Comparison of ENCODE assay signal across 20 cellular contexts in the genomic region with DNA sequence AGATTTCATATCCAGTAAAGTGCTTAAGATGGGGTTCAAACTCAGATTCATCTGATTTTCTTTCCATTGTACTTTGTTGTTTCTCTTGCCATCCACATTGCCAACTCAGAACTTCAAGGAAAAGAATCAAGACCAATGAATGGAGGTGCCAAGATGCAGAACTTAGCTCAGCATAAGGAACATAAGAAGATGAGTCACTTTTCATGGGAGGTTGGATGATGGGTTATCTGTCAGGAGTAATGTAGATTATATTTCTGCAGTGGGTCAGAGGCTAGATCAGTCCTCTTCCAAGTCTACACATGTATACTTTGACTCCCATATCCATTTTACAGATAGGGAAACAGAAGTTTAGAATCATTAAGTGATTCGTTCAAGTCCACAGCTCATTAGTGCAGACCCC. TPM values are rescaled to one million over a fixed set of nuclear protein-coding genes. Genes with fewer than 3 reads are reported as not detected.
DNase-seq lines count a peak whose midpoint lies in the region; ATAC-seq, FAIRE-seq and TF ChIP-seq lines count a peak whose summit lies in the region.
"Had no signal": no experiment of that assay in that cellular context is flagged by ENCODE, and none has a peak within 500 bp of the region (broad histone marks: within the 10 kb centered on the region; RNA-seq: fewer than 3 reads in every experiment).

No MANE protein-coding gene starts in this region.

- in situ Hi-C loops in K562 (cut with MboI): no loop called here

- no TSS peak for BruUV-seq in K562 (replicated peaks; lab: Mats Ljungman, UMichigan)

- peaks cover 2% of the 10 kb centered on the region; the same call in 1 of the 2 replicates for H3K27me3 Mint-ChIP-seq in HFFc6 (ENCODE audit: insufficient read depth)
- H3K27me3 Mint-ChIP-seq in neural progenitor cell (ENCODE audit: insufficient read depth, low read depth): no peaks in the 10 kb centered on the region

- ATAC-seq in K562 (no peak), thoracic aorta (ENCODE audit: insufficient number of reproducible peaks, low FRiP score, low read depth) (no peak), HG03175 (IDR thresholded peaks at IDR 0.05; ENCODE audit: unreplicated experiment) (no peak)

- H4K91ac ChIP-seq in mesenchymal stem cell (ENCODE audit: low read length): no peak overlapping the region

- H3K18ac ChIP-seq in mesenchymal stem cell (ENCODE audit: low read depth in 1 of 2, low read length in 2 of 2): no peak overlapping the region

- H3K36me3 ChIP-seq in K562 (ENCODE audit: control insufficient read depth, insufficient read depth, low read length) (no peaks in the 10 kb centered on the region), thoracic aorta (no peaks in the 10 kb centered on the region), neural progenitor cell (no peaks in the 10 kb centered on the region), mesenchymal stem cell (ENCODE audit: control insufficient read depth in 1 of 2, insufficient read depth in 2 of 2, low read depth in 1 of 2, low read length in 2 of 2) (no peaks in the 10 kb centered on the region), thyroid gland (no peaks in the 10 kb centered on the region)

- peaks cover 67% of the 10 kb centered on the region for H3K4me1 Mint-ChIP-seq in HFFc6 (ENCODE audit: low read depth)
- H3K4me1 Mint-ChIP-seq in neural progenitor cell: peaks cover 10% of the 10 kb centered on the region

- H3K9ac ChIP-seq in K562 (ENCODE audit: insufficient read depth in 1 of 2, low read depth in 2 of 2, low read length in 2 of 2) (no peak overlapping the region), neural progenitor cell (no peak overlapping the region), mesenchymal stem cell (ENCODE audit: low read length) (no peak overlapping the region)

- POLR2A ChIA-PET in K562 (lab: Yijun Ruan, JAX): interaction anchor here (1.0 kb wide), 1 partner anchor 12 kb away, joined by 3 read pairs; no protein-coding TSS in a partner anchor

- no peak overlapping the region for H2BK15ac ChIP-seq in mesenchymal stem cell (ENCODE audit: low read depth, poor library complexity, severe bottlenecking)

- no peak for FAIRE-seq in K562 (lab: Jason Lieb, UNC)

- H2AFZ ChIP-seq in K562 (ENCODE audit: low read depth, low read length): 0 out of 2 replicates have a peak overlapping the region, but pooled peaks have one; percentile 37
- no peak overlapping the region for H2AFZ ChIP-seq in neural progenitor cell (replicated peaks)
- no peak overlapping the region for H2AFZ ChIP-seq in mesenchymal stem cell (ENCODE audit: low read depth, low read length)

- no peak overlapping the region for H3K4me3 ChIP-seq in K562
- H3K4me3 ChIP-seq in thoracic aorta: no peak overlapping the region
- H3K4me3 ChIP-seq in neural progenitor cell: no peak overlapping the region
- no peak overlapping the region for H3K4me3 ChIP-seq in mesenchymal stem cell (ENCODE audit: insufficient read depth in 1 of 2, low read depth in 1 of 2, low read length in 2 of 2)
- H3K4me3 ChIP-seq in thyroid gland (replicated peaks in 1 of 3): no peak overlapping the region

- H3K9me3 ChIP-seq in K562 (replicated peaks; ENCODE audit: control insufficient read depth, insufficient read depth, low read depth, low read length): no peaks in the 10 kb centered on the region
- no peaks in the 10 kb centered on the region for H3K9me3 ChIP-seq in thoracic aorta
- no peaks in the 10 kb centered on the region for H3K9me3 ChIP-seq in neural progenitor cell (ENCODE audit: low read depth)
- H3K9me3 ChIP-seq in mesenchymal stem cell (ENCODE audit: control insufficient read depth, low read length): no peaks in the 10 kb centered on the region
- no peaks in the 10 kb centered on the region for H3K9me3 ChIP-seq in thyroid gland

- H3K79me2 ChIP-seq in K562 (ENCODE audit: control insufficient read depth, insufficient read depth, low read length) (no peaks in the 10 kb centered on the region), neural progenitor cell (ENCODE audit: low read depth) (no peaks in the 10 kb centered on the region)

- H3K27ac Mint-ChIP-seq in HFFc6: peak overlapping the region; percentile 66; the same call in 1 of the 2 replicates
- H3K27ac Mint-ChIP-seq in neural progenitor cell: no peak overlapping the region
- H3K27ac Mint-ChIP-seq: H9 had no signal

- no peak overlapping the region for H2AK5ac ChIP-seq in mesenchymal stem cell (ENCODE audit: low read length, severe bottlenecking)

- TF ChIP-seq EP300 in K562 (IDR thresholded peaks at IDR 0.05; ENCODE audit: low read length): no peak

- no peak for DNase-seq in HFFc6
- DNase-seq in K562 (ENCODE audit: extremely low read depth in 1 of 4, low spot score in 3 of 4): no peak
- peak; percentile 36 for DNase-seq in iris pigment epithelial cell (ENCODE audit: low read depth)
- no peak for DNase-seq in thoracic aorta (ENCODE audit: low spot score)
- no peak for DNase-seq in neural progenitor cell (ENCODE audit: low spot score)
- DNase-seq in mesenchymal stem cell: no peak
- DNase-seq in thyroid gland: no peak
- DNase-seq: ACHN, C1 segment of cervical spinal cord, DMS79, H9, Karpas-422, NCI-H1436 treated with DMSO at 0.1 percent for 48 hours, NCI-H2029 treated with DMSO at 0.1 percent for 48 hours, NCI-H510A, NCI-H774, RPMI8226, SHP77 treated with DMSO at 0.1 percent for 48 hours had no signal

- TF ChIP-seq POLR2A in K562 (conservative IDR thresholded peaks at IDR 0.05): no peak
- no peak for TF ChIP-seq POLR2A in thyroid gland (IDR thresholded peaks at IDR 0.05)

- CTCF ChIA-PET in K562 (lab: Yijun Ruan, JAX; ENCODE audit: low intra/inter-chr PET ratio): no interaction called here

- intact Hi-C loops in K562 (cut with micrococcal nuclease): no loop called here
- intact Hi-C loops in thyroid gland (cut with DNase I): no loop called here

- 14% methylated on average over 1 of the region's 1 CpG for WGBS in K562 (ENCODE audit: insufficient coverage, low coverage, missing lambda C conversion rate)
- 100% methylated on average over 1 of the region's 1 CpG for WGBS in mesenchymal stem cell
- 97 to 100% methylated on average over 1 of the region's 1 CpG for WGBS in thyroid gland, 2 donors

- no peaks in the 10 kb centered on the region for H3F3A ChIP-seq in neural progenitor cell (ENCODE audit: low read depth)

- no peaks in the 10 kb centered on the region for H3K9me1 ChIP-seq in K562 (ENCODE audit: control insufficient read depth, insufficient read depth, low read length)

- TF ChIP-seq CTCF in HFFc6 (IDR thresholded peaks at IDR 0.05) (no peak), K562 (IDR thresholded peaks at IDR 0.05 in 2 of 3, conservative IDR thresholded peaks at IDR 0.05 in 1 of 3; ENCODE audit: insufficient read depth in 2 of 3, low read depth in 1 of 3, low read length in 3 of 3) (no peak), thoracic aorta (IDR thresholded peaks at IDR 0.05) (no peak), neural progenitor cell (IDR thresholded peaks at IDR 0.05) (no peak), thyroid gland (IDR thresholded peaks at IDR 0.05) (no peak)

- no peak overlapping the region for H2BK12ac ChIP-seq in mesenchymal stem cell (ENCODE audit: low read length in 2 of 2)

- H4K20me1 ChIP-seq in K562 (replicated peaks; ENCODE audit: control insufficient read depth, insufficient read depth, low read length): no peaks in the 10 kb centered on the region
- H4K20me1 ChIP-seq in neural progenitor cell (ENCODE audit: low read depth): no peaks in the 10 kb centered on the region

- H3K9me3 Mint-ChIP-seq in HFFc6: no peaks in the 10 kb centered on the region
- no peaks in the 10 kb centered on the region for H3K9me3 Mint-ChIP-seq in neural progenitor cell
- H3K9me3 Mint-ChIP-seq: H9 had no signal

- no peak overlapping the region for H3K23ac ChIP-seq in mesenchymal stem cell (ENCODE audit: low read length in 2 of 2)

- H3K27ac ChIP-seq in K562 (ENCODE audit: extremely low read depth, low read depth, low read length) (no peak overlapping the region), thoracic aorta (peak overlapping the region; percentile 53 to 73), neural progenitor cell (no peak overlapping the region), mesenchymal stem cell (ENCODE audit: low read length, poor library complexity, severe bottlenecking) (no peak overlapping the region), thyroid gland (no peak overlapping the region)
- H3K27ac ChIP-seq: HL-60 had no signal

- H3K27me3 ChIP-seq in K562 (ENCODE audit: control insufficient read depth in 2 of 2, insufficient read depth in 2 of 2, low read length in 2 of 2) (no peaks in the 10 kb centered on the region), thoracic aorta (replicated peaks; ENCODE audit: insufficient read depth) (no peaks in the 10 kb centered on the region), neural progenitor cell (no peaks in the 10 kb centered on the region), mesenchymal stem cell (ENCODE audit: control insufficient read depth in 1 of 2, insufficient read depth in 1 of 2, low read length in 2 of 2) (no peaks in the 10 kb centered on the region), thyroid gland (no peaks in the 10 kb centered on the region)

- H3K4me2 ChIP-seq in K562 (ENCODE audit: insufficient read depth, low read length): no peak overlapping the region
- H3K4me2 ChIP-seq in neural progenitor cell: no peak overlapping the region
- H3K4me2 ChIP-seq in mesenchymal stem cell (ENCODE audit: low read length, poor library complexity, severe bottlenecking): no peak overlapping the region

- H3K79me1 ChIP-seq in mesenchymal stem cell (replicated peaks; ENCODE audit: low read length, poor library complexity, severe bottlenecking): no peaks in the 10 kb centered on the region

- H2BK5ac ChIP-seq in mesenchymal stem cell (ENCODE audit: low read depth, low read length, poor library complexity, severe bottlenecking): no peak overlapping the region

- no peak overlapping the region for H3K4ac ChIP-seq in mesenchymal stem cell (ENCODE audit: low read depth in 1 of 2, low read length in 2 of 2)

- H3K4me1 ChIP-seq in K562 (replicated peaks in 1 of 2; ENCODE audit: control insufficient read depth in 2 of 2, insufficient read depth in 2 of 2, low read length in 2 of 2) (peaks cover 5 to 33% of the 10 kb centered on the region in 2 experiments; a peak in 3 of 5 replicates), thoracic aorta (ENCODE audit: control insufficient read depth in 1 of 2, low read depth in 2 of 2) (peaks cover 0 to 31% of the 10 kb centered on the region in 2 donors), neural progenitor cell (peaks cover 8% of the 10 kb centered on the region), mesenchymal stem cell (ENCODE audit: control insufficient read depth, insufficient read depth, low read depth, low read length) (no peaks in the 10 kb centered on the region), thyroid gland (peaks cover 11 to 17% of the 10 kb centered on the region in 2 donors)

- H3K36me3 Mint-ChIP-seq in HFFc6 (ENCODE audit: low read depth) (no peaks in the 10 kb centered on the region), neural progenitor cell (no peaks in the 10 kb centered on the region)

- H4K8ac ChIP-seq in mesenchymal stem cell (ENCODE audit: low read length): no peak overlapping the region

- peak overlapping the region; percentile 26 for H3K4me3 Mint-ChIP-seq in HFFc6
- no peak overlapping the region for H3K4me3 Mint-ChIP-seq in neural progenitor cell
- H3K4me3 Mint-ChIP-seq: H9 had no signal

- TF ChIP-seq RAD21 in K562 (CRISPR knock-in tag; conservative IDR thresholded peaks at IDR 0.05 in 1 of 2, IDR thresholded peaks at IDR 0.05 in 1 of 2): no peak

- no peak overlapping the region for H2BK120ac ChIP-seq in mesenchymal stem cell (ENCODE audit: low read depth, low read length)

- no peak overlapping the region for H3K14ac ChIP-seq in mesenchymal stem cell (ENCODE audit: low read length in 2 of 2)

RNA-seq across cellular contexts. Expression of gene ADD3, which starts 14.2 kb away (rescaled TPM):
- total RNA-seq in HFFc6 (2021; fragmentation: NEBNext Ultra II Directional; extraction: Animal tissue kit (Norgen Biotek cat#: 25700)): 10 to 100 TPM; 46.4 to 57.4 (median 51.5) TPM
- 118 and 251 TPM in 2 replicates for total RNA-seq in K562 (2011; cell fraction: chromatin; rRNA removed; ENCODE audit: low replicate concordance)
- total RNA-seq in K562 (2011; cell fraction: nucleolus; rRNA removed): 39.9 and 58.7 TPM in 2 replicates
- total RNA-seq in K562 (2011; cell fraction: nucleoplasm; rRNA removed): 91.3 and 97.2 TPM in 2 replicates
- 24.7 and 25.4 TPM in 2 replicates for total RNA-seq in K562 (2014; rRNA removed)
- total RNA-seq in K562 (2014; rRNA removed; fragmentation: Illumina TruSeq; extraction: Trizol): 44.9 and 52.7 TPM in 2 replicates
- 42.6 and 46.0 TPM in 2 replicates for total RNA-seq in K562 (2015; rRNA removed; fragmentation: Illumina TruSeq; extraction: Trizol)
- total RNA-seq in K562 (2021): 31.7 and 32.3 TPM in 2 replicates
- polyA plus RNA-seq in K562 (2011; rRNA removed): 98.7 and 125 TPM in 2 replicates
- polyA plus RNA-seq in K562 (2011; cell fraction: cytosol; rRNA removed): 17.4 and 51.0 TPM in 2 replicates
- 70.6 and 117 TPM in 2 replicates for polyA plus RNA-seq in K562 (2011; cell fraction: nucleus; rRNA removed)
- 36.4 and 43.2 TPM in 2 replicates for polyA plus RNA-seq in K562 (2012)
- 53.4 and 95.6 TPM in 2 replicates for polyA plus RNA-seq in K562 (2014; fragmentation: Illumina TruSeq; extraction: Trizol)
- 10 to 100 TPM; 13.2 to 15.1 TPM for polyA plus RNA-seq in K562 (2014; fragmentation: Nextera tagmentation; extraction: Ambion mirVana)
- polyA plus RNA-seq in K562 (2014; rRNA removed): 25.1 and 31.7 TPM in 2 replicates
- 153 TPM in 2 replicates for polyA minus RNA-seq in K562 (2011; rRNA and poly(A)+ RNA removed)
- polyA minus RNA-seq in K562 (2011; cell fraction: cytosol; rRNA and poly(A)+ RNA removed): 28.1 and 63.8 TPM in 2 replicates
- polyA minus RNA-seq in K562 (2011; cell fraction: nucleus; rRNA and poly(A)+ RNA removed): 40.8 and 87.7 TPM in 2 replicates
- 100 to 1,000 TPM in 1 of 2 donors, 10 to 100 TPM in 1; 91.1 to 659 TPM for total RNA-seq in thoracic aorta
- total RNA-seq in neural progenitor cell (ENCODE audit: low replicate concordance): 202 and 345 TPM in 2 replicates
- polyA plus RNA-seq in mesenchymal stem cell (2013, experiment 1 of 2): 75.7 TPM
- 72.5 TPM for polyA plus RNA-seq in mesenchymal stem cell (2013, experiment 2 of 2)
- total RNA-seq in thyroid gland: 100 to 1,000 TPM; 257 to 644 (median 358) TPM

Comparison
In these comparisons a context has a peak if more than half of its experiments do, and no peak if none do; other contexts are left out.
1. H3K27ac ChIP-seq: peak in thoracic aorta (2 of 2); none in K562 (single experiment), neural progenitor cell (single experiment), mesenchymal stem cell (single experiment) and thyroid gland (0 of 3).